Comparison of ENCODE assay signal across 22 cellular contexts in genomic region chr11:130555251-130555841, GRCh38.
DNase-seq lines count a peak whose midpoint lies in the region; TF ChIP-seq lines count a peak whose summit lies in the region.
"Had no signal": no experiment of that assay in that cellular context is flagged by ENCODE, and none has a peak within 500 bp of the region (broad histone marks: within the 10 kb centered on the region; RNA-seq: fewer than 3 reads in every experiment).

No MANE protein-coding gene starts in this region.

- no peak overlapping the region for H2BK5ac ChIP-seq in neuronal stem cell (ENCODE audit: low read length)

- H3K27ac Mint-ChIP-seq in type B pancreatic cell = no peak overlapping the region
- H3K27ac Mint-ChIP-seq: activated naive CD4-positive, alpha-beta T cell treated with anti-CD3 and anti-CD28 coated beads, Interleukin-2, amount 50 U/mL, for 24 hours; activated T-helper 1 cell treated with anti-CD3 and anti-CD28 coated beads, Interleukin-12 subunit alpha, Interleukin-12 subunit beta, Interleukin-2, Interleukin-4 antibody, amounts not matched to agents 30 ng/mL and 10 ng/mL and 1 ng/mL, durations not matched to agents 14 hours and 24 hours and 36 hours; effector memory CD8-positive, alpha-beta T cell; natural killer cell treated with Interleukin-12 subunit alpha and Interleukin-12 subunit beta and Interleukin-15 and Interleukin-18, amount 100 ng/mL, for 72 hours; T-helper 17 cell had no signal

- H3K23ac ChIP-seq in neuronal stem cell (ENCODE audit: low read depth, low read length, poor library complexity) = no peak overlapping the region

- WGBS in neuronal stem cell (ENCODE audit: extremely low coverage in 2 of 2, insufficient read length in 2 of 2, insufficient replicate concordance in 1 of 2), 2 donors = no CpG with 5 or more reads among the region's 6 CpGs

- peaks cover 6% of the 10 kb centered on the region for H3K4me1 Mint-ChIP-seq in type B pancreatic cell (ENCODE audit: unreplicated experiment)
- H3K4me1 Mint-ChIP-seq: activated naive CD4-positive, alpha-beta T cell treated with anti-CD3 and anti-CD28 coated beads, Interleukin-2, amount 50 U/mL, for 24 hours; T-helper 17 cell had no signal

- H2BK120ac ChIP-seq in neuronal stem cell (ENCODE audit: low read depth, low read length) = no peak overlapping the region

- H3K36me3 ChIP-seq in neuronal stem cell (replicated peaks in 1 of 2; ENCODE audit: control insufficient read depth in 2 of 2, insufficient read depth in 2 of 2, low read length in 2 of 2) = no peaks in the 10 kb centered on the region
- H3K36me3 ChIP-seq: ascending aorta, ovary, sigmoid colon had no signal

- no peak overlapping the region for H2AK5ac ChIP-seq in neuronal stem cell (ENCODE audit: low read depth, low read length)

- no peak for TF ChIP-seq CTCF in fibroblast of mammary gland (conservative IDR thresholded peaks at IDR 0.05; ENCODE audit: control insufficient read depth, insufficient read depth, low read depth, low read length)
- TF ChIP-seq CTCF in type B pancreatic cell (conservative IDR thresholded peaks at IDR 0.05) = no peak

- no peaks in the 10 kb centered on the region for H3K27me3 ChIP-seq in neuronal stem cell (ENCODE audit: control insufficient read depth in 3 of 3, insufficient read depth in 3 of 3, low read depth in 1 of 3, low read length in 3 of 3)
- H3K27me3 ChIP-seq: ascending aorta, ovary, sigmoid colon had no signal

- no peak overlapping the region for H4K91ac ChIP-seq in neuronal stem cell (ENCODE audit: low read depth, low read length, poor library complexity)

- H3K14ac ChIP-seq in neuronal stem cell (ENCODE audit: low read length) = peak overlapping the region; percentile 25

- no peak overlapping the region for H4K8ac ChIP-seq in neuronal stem cell (ENCODE audit: low read depth, low read length)

- H3K4me2 ChIP-seq in neuronal stem cell (ENCODE audit: insufficient read depth, low read length, poor library complexity, severe bottlenecking) = no peak overlapping the region

- H2BK12ac ChIP-seq in neuronal stem cell (ENCODE audit: low read length) = no peak overlapping the region

- no peak overlapping the region for H3K4me3 ChIP-seq in fibroblast of mammary gland (ENCODE audit: control insufficient read depth, low read depth, low read length)
- H3K4me3 ChIP-seq in neuronal stem cell (ENCODE audit: low read length in 2 of 2) = no peak overlapping the region
- H3K4me3 ChIP-seq: ascending aorta, ovary, sigmoid colon had no signal

- no peak overlapping the region for H3K27ac ChIP-seq in neuronal stem cell (replicated peaks; ENCODE audit: low read length)
- H3K27ac ChIP-seq: ascending aorta, ovary, sigmoid colon had no signal

- no peak overlapping the region for H3K9ac ChIP-seq in neuronal stem cell (ENCODE audit: low read depth, low read length, poor library complexity)

- peaks cover 6% of the 10 kb centered on the region for H3K9me3 Mint-ChIP-seq in type B pancreatic cell
- H3K9me3 Mint-ChIP-seq: effector memory CD8-positive, alpha-beta T cell; natural killer cell treated with Interleukin-12 subunit alpha and Interleukin-12 subunit beta and Interleukin-15 and Interleukin-18, amount 100 ng/mL, for 72 hours had no signal

- H3K27me3 Mint-ChIP-seq in type B pancreatic cell = no peaks in the 10 kb centered on the region

- no peaks in the 10 kb centered on the region for H3K36me3 Mint-ChIP-seq in type B pancreatic cell
- H3K36me3 Mint-ChIP-seq: activated naive CD4-positive, alpha-beta T cell treated with anti-CD3 and anti-CD28 coated beads, Interleukin-2, amount 50 U/mL, for 24 hours; natural killer cell treated with Interleukin-12 subunit alpha and Interleukin-12 subunit beta and Interleukin-15 and Interleukin-18, amount 100 ng/mL, for 72 hours had no signal

- H3K4ac ChIP-seq in neuronal stem cell (ENCODE audit: low read length) = no peak overlapping the region

- no peak overlapping the region for H3K4me3 Mint-ChIP-seq in type B pancreatic cell
- H3K4me3 Mint-ChIP-seq: activated naive CD4-positive, alpha-beta T cell treated with anti-CD3 and anti-CD28 coated beads, Interleukin-2, amount 50 U/mL, for 24 hours; activated T-helper 1 cell treated with anti-CD3 and anti-CD28 coated beads, Interleukin-12 subunit alpha, Interleukin-12 subunit beta, Interleukin-2, Interleukin-4 antibody, amounts not matched to agents 30 ng/mL and 10 ng/mL and 1 ng/mL, durations not matched to agents 14 hours and 24 hours and 36 hours; effector memory CD8-positive, alpha-beta T cell; natural killer cell treated with Interleukin-12 subunit alpha and Interleukin-12 subunit beta and Interleukin-15 and Interleukin-18, amount 100 ng/mL, for 72 hours; T-helper 17 cell had no signal

- H3K79me1 ChIP-seq in neuronal stem cell (ENCODE audit: low read depth, low read length) = no peaks in the 10 kb centered on the region

- H3K9me3 ChIP-seq in neuronal stem cell (replicated peaks in 1 of 2; ENCODE audit: control insufficient read depth in 2 of 2, insufficient read depth in 1 of 2, low read depth in 1 of 2, low read length in 2 of 2) = no peaks in the 10 kb centered on the region
- H3K9me3 ChIP-seq: ascending aorta, ovary, sigmoid colon had no signal

- DNase-seq in AG20443 (ENCODE audit: low spot score) = peak; percentile 72
- peak; percentile 46 for DNase-seq in NCI-H226
- peak; percentile 22 for DNase-seq in fibroblast of mammary gland (ENCODE audit: low read depth)
- no peak for DNase-seq in neuronal stem cell (ENCODE audit: low spot score)
- DNase-seq in NCI-H187 treated with DMSO at 0.1 percent for 48 hours (lab: John Stamatoyannopoulos, UW) = no peak
- DNase-seq in type B pancreatic cell (ENCODE audit: extremely low spot score, unreplicated experiment) = no peak
- no peak for DNase-seq in NCI-H1105 (lab: John Stamatoyannopoulos, UW)
- no peak for DNase-seq in NCI-H146 (lab: John Stamatoyannopoulos, UW)
- DNase-seq: ACHN; activated CD4-positive, alpha-beta T cell treated with anti-CD3 and anti-CD28 coated beads for 48 hours; effector memory CD8-positive, alpha-beta T cell; HCEC 1CT; midbrain; NCI-H1930; NK-92 treated with Interleukin-12 subunit alpha and Interleukin-12 subunit beta, amount 100 ng/mL, for 24 hours; ovary; sigmoid colon; T-helper 17 cell had no signal

- no peak overlapping the region for H2BK15ac ChIP-seq in neuronal stem cell (ENCODE audit: low read length)

- H3K4me1 ChIP-seq in neuronal stem cell (ENCODE audit: control insufficient read depth in 2 of 2, insufficient read depth in 1 of 2, low read depth in 1 of 2, low read length in 2 of 2) = no peaks in the 10 kb centered on the region
- H3K4me1 ChIP-seq: ascending aorta had no signal

- H2AFZ ChIP-seq in neuronal stem cell (ENCODE audit: low read length) = no peak overlapping the region

- H3K18ac ChIP-seq in neuronal stem cell (ENCODE audit: low read length) = peak overlapping the region; percentile 54

Comparison
In these comparisons a context has a peak if more than half of its experiments do, and no peak if none do; other contexts are left out.
1. DNase-seq: peak in AG20443 (single experiment), NCI-H226 (single experiment) and fibroblast of mammary gland (single experiment); none in neuronal stem cell (single experiment), NCI-H187 treated with DMSO at 0.1 percent for 48 hours (single experiment), type B pancreatic cell (single experiment), NCI-H1105 (single experiment) and NCI-H146 (single experiment).